ENCODE assay signal across 15 cellular contexts in genomic region chr22:42929838-42930155, GRCh38.
DNase-seq lines count a peak whose midpoint lies in the region; ATAC-seq and TF ChIP-seq lines count a peak whose summit lies in the region.
"Had no signal": no experiment of that assay in that cellular context is flagged by ENCODE, and none has a peak within 500 bp of the region (broad histone marks: within the 10 kb centered on the region; RNA-seq: fewer than 3 reads in every experiment).

No MANE protein-coding gene starts in this region.

- intact Hi-C loops in colonic mucosa (cut with DNase I) = loop anchor here (10.0 kb wide), 1 partner anchor 85 kb away; the partner anchor contains the start of gene PACSIN2

- ATAC-seq in GM18505 (IDR thresholded peaks at IDR 0.05; ENCODE audit: unreplicated experiment) (no peak), GM21723 (IDR thresholded peaks at IDR 0.05; ENCODE audit: unreplicated experiment) (no peak)

- no peaks in the 10 kb centered on the region; the same call in 1 of the 2 replicates for H3K9me3 Mint-ChIP-seq in HFFc6
- H3K9me3 Mint-ChIP-seq: activated CD4-positive, alpha-beta memory T cell treated with anti-CD3 and anti-CD28 coated beads for 36 hours had no signal

- peaks cover 3% of the 10 kb centered on the region; the same call in 1 of the 2 replicates for H3K27me3 Mint-ChIP-seq in HFFc6 (ENCODE audit: insufficient read depth)
- H3K27me3 Mint-ChIP-seq: activated CD4-positive, alpha-beta memory T cell treated with anti-CD3 and anti-CD28 coated beads for 36 hours had no signal

- no peak overlapping the region for H3K4me3 ChIP-seq in colonic mucosa
- peak overlapping the region in 1 of 2 donors; percentile 7 for H3K4me3 ChIP-seq in muscle layer of duodenum (ENCODE audit: low read depth in 1 of 2, low read length in 2 of 2)
- H3K4me3 ChIP-seq in subcutaneous abdominal adipose tissue (ENCODE audit: low read depth in 1 of 5, low read length in 5 of 5) = no peak overlapping the region
- H3K4me3 ChIP-seq: smooth muscle cell had no signal

- H3K36me3 ChIP-seq in colonic mucosa = no peaks in the 10 kb centered on the region
- peaks cover 0 to 6% of the 10 kb centered on the region in 2 donors for H3K36me3 ChIP-seq in muscle layer of duodenum (ENCODE audit: control insufficient read depth in 1 of 2, insufficient read depth in 2 of 2, low read length in 2 of 2)
- H3K36me3 ChIP-seq in subcutaneous abdominal adipose tissue (ENCODE audit: control insufficient read depth in 5 of 5, insufficient read depth in 5 of 5, low read length in 5 of 5) = no peaks in the 10 kb centered on the region

- H3K4me1 Mint-ChIP-seq in HFFc6 (ENCODE audit: low read depth) = peaks cover 73% of the 10 kb centered on the region

- no peak for TF ChIP-seq POLR2A in GM18505 (IDR thresholded peaks at IDR 0.05; ENCODE audit: borderline replicate concordance, extremely low read depth, insufficient read depth, insufficient read length)

- H3K36me3 Mint-ChIP-seq in HFFc6 (ENCODE audit: low read depth) = peaks cover 17% of the 10 kb centered on the region
- H3K36me3 Mint-ChIP-seq: activated CD4-positive, alpha-beta memory T cell treated with anti-CD3 and anti-CD28 coated beads for 36 hours had no signal

- H3K27me3 ChIP-seq in colonic mucosa (no peaks in the 10 kb centered on the region), muscle layer of duodenum (ENCODE audit: low read depth, low read length) (no peaks in the 10 kb centered on the region), subcutaneous abdominal adipose tissue (ENCODE audit: control insufficient read depth in 5 of 5, insufficient read depth in 4 of 5, low read length in 5 of 5) (no peaks in the 10 kb centered on the region)

- H3K4me3 Mint-ChIP-seq in HFFc6 = 0 out of 2 replicates have a peak overlapping the region, but pooled peaks have one; percentile 9
- H3K4me3 Mint-ChIP-seq: activated CD4-positive, alpha-beta memory T cell treated with anti-CD3 and anti-CD28 coated beads for 36 hours had no signal

- TF ChIP-seq CTCF in HFFc6 (IDR thresholded peaks at IDR 0.05) (no peak), colonic mucosa (IDR thresholded peaks at IDR 0.05) (no peak)

- peaks cover 8% of the 10 kb centered on the region for H3K4me1 ChIP-seq in colonic mucosa
- peaks cover 61 to 67% of the 10 kb centered on the region in 2 donors for H3K4me1 ChIP-seq in muscle layer of duodenum (ENCODE audit: control insufficient read depth in 1 of 2, insufficient read depth in 2 of 2, low read length in 2 of 2)
- peaks cover 35 to 78% (median 61%) of the 10 kb centered on the region in 5 donors for H3K4me1 ChIP-seq in subcutaneous abdominal adipose tissue (ENCODE audit: control insufficient read depth in 5 of 5, insufficient read depth in 5 of 5, low read length in 5 of 5)

- H3K9me3 ChIP-seq in colonic mucosa = no peaks in the 10 kb centered on the region
- no peaks in the 10 kb centered on the region for H3K9me3 ChIP-seq in muscle layer of duodenum (ENCODE audit: control insufficient read depth in 1 of 2, low read length in 2 of 2)
- H3K9me3 ChIP-seq in subcutaneous abdominal adipose tissue (ENCODE audit: control insufficient read depth in 5 of 5, low read length in 5 of 5) = no peaks in the 10 kb centered on the region

- DNase-seq in HFFc6 = no peak
- no peak for DNase-seq in colonic mucosa
- no peak for DNase-seq in superior temporal gyrus (ENCODE audit: extremely low spot score)
- no peak for DNase-seq in caudate nucleus (lab: John Stamatoyannopoulos, UW)
- DNase-seq: activated CD4-positive, alpha-beta memory T cell treated with anti-CD3 and anti-CD28 coated beads for 36 hours; COR-L47; effector CD8-positive, alpha-beta T cell; mesendoderm; NCI-H1930; SW 1271 had no signal

- H3K9ac ChIP-seq in colonic mucosa (ENCODE audit: low read depth in 2 of 2, low read length in 2 of 2) (no peak overlapping the region), subcutaneous abdominal adipose tissue (ENCODE audit: low read length in 5 of 5) (peak overlapping the region in 2 of 5 donors; percentile 32 to 50)

- H3K27ac Mint-ChIP-seq in HFFc6 = peak overlapping the region; percentile 100
- H3K27ac Mint-ChIP-seq: activated CD4-positive, alpha-beta memory T cell treated with anti-CD3 and anti-CD28 coated beads for 36 hours had no signal

- H3K27ac ChIP-seq in colonic mucosa (peak overlapping the region; percentile 65), muscle layer of duodenum (ENCODE audit: low read length) (peak overlapping the region; percentile 98), subcutaneous abdominal adipose tissue (ENCODE audit: low read depth, low read length) (peak overlapping the region; percentile 88), caudate nucleus (ENCODE audit: low read depth, low read length) (no peak overlapping the region)
